ENCODE assay signal across 19 cellular contexts in the genomic region with DNA sequence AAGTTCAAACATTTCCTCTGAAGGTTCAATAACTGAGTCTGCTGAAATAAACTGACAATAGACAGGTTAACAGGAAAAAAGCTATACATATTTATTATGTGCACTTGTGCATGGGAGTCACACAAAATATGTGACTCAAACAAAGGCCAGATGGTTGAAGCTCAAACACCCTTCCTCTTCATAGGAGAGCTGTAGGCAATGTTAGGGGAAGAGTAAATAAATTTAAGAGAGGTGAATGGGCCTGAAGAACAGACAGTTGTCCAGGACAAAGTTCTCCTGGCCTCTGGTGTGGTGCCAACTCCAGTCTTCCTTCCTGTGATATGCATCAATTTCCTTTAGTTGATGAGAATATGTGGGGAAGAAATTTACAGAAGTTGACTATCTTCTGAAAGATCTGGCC.
"Had no signal": no experiment of that assay in that cellular context is flagged by ENCODE, and none has a peak within 500 bp of the region (broad histone marks: within the 10 kb centered on the region; RNA-seq: fewer than 3 reads in every experiment).

No MANE protein-coding gene starts in this region.

- H3K4me1 ChIP-seq: colonic mucosa had no signal

- ATAC-seq: heart left ventricle; naive thymus-derived CD8-positive, alpha-beta T cell; sciatic nerve had no signal

- H3K4me3 Mint-ChIP-seq: endodermal cell; naive thymus-derived CD8-positive, alpha-beta T cell; neural crest cell had no signal

- H3K4me3 ChIP-seq: colonic mucosa, heart left ventricle, stomach, thoracic aorta, transverse colon had no signal

- DNase-seq: colonic mucosa; effector CD4-positive, alpha-beta T cell; endodermal cell; erythroblast; foreskin melanocyte; heart left ventricle; hippocampal formation; naive thymus-derived CD8-positive, alpha-beta T cell; posterior cingulate gyrus; stimulated activated CD4-positive, alpha-beta T cell treated with anti-CD3 and anti-CD28 coated beads, Interleukin-2, amount 100 ng/mL, for 24 hours; stimulated activated CD4-positive, alpha-beta T cell treated with anti-CD3 and anti-CD28 coated beads, Interleukin-4, amount 100 ng/mL, for 4 hours; stimulated activated naive CD4-positive, alpha-beta T cell; stomach; substantia nigra; transverse colon had no signal

- H3K36me3 Mint-ChIP-seq: naive thymus-derived CD8-positive, alpha-beta T cell had no signal

- H3K9me3 Mint-ChIP-seq: endodermal cell, neural crest cell had no signal

- H3K4me1 Mint-ChIP-seq: neural crest cell had no signal

- H3K27ac ChIP-seq: colonic mucosa, heart left ventricle, stomach, thoracic aorta, transverse colon had no signal

- H3K27me3 ChIP-seq: colonic mucosa, heart left ventricle, stomach, transverse colon had no signal

- H3K36me3 ChIP-seq: colonic mucosa, heart left ventricle, stomach, thoracic aorta, transverse colon had no signal

- FAIRE-seq: endothelial cell of umbilical vein had no signal

- H3K9me3 ChIP-seq: colonic mucosa, heart left ventricle, stomach, thoracic aorta, transverse colon had no signal

- H3K27ac Mint-ChIP-seq: endodermal cell; naive thymus-derived CD8-positive, alpha-beta T cell had no signal
